Comparison of ENCODE assay signal across 32 cellular contexts in the genomic region with DNA sequence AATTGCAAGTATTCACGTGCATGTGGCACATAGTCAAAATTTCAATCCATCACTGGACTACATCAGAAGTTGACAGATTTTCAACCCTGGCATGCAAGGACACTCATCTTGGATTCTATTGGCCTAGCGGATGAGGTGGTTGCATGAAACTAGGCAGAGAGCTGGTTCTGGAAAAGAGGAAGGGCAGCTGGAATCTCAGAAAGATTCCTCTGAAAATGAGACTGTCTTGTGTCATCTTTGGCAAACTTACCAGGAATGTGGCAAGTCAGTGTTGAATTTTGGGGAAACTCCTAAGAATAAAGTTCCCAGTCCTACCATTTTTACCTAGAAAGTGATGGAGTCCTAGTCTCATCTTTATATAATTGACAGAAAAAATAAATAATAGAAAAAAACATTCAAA.
"Had no signal": no experiment of that assay in that cellular context is flagged by ENCODE, and none has a peak within 500 bp of the region (broad histone marks: within the 10 kb centered on the region; RNA-seq: fewer than 3 reads in every experiment).

No MANE protein-coding gene starts in this region.

- DNase-seq: activated CD4-positive, alpha-beta T cell treated with anti-CD3 and anti-CD28 coated beads for 36 hours; activated CD4-positive, alpha-beta T cell treated with anti-CD3 and anti-CD28 coated beads, Interleukin-2, amount 10 ng/mL, durations not matched to agents 7 days and 5 days; activated CD4-positive, alpha-beta T cell treated with anti-CD3 and anti-CD28 coated beads, Interleukin-2, amount 50 U/mL, for 48 hours; activated CD8-positive, alpha-beta T cell treated with anti-CD3 and anti-CD28 coated beads, Interleukin-2, amount 10 ng/mL, durations not matched to agents 7 days and 5 days; activated gamma-delta T cell; activated naive CD4-positive, alpha-beta T cell treated with Interleukin-2 at 50 U/mL for 16 hours; activated T-cell treated with anti-CD3 and anti-CD28 coated beads, Interleukin-2, amount 50 U/mL, for 24 hours; adrenal gland; body of pancreas; MM.1S; MV-4-11; NCI-H1092; NCI-H146; NCI-H187 treated with DMSO at 0.1 percent for 48 hours; NCI-H2081; NCI-H2171 treated with DMSO at 0.1 percent for 48 hours; NCI-H2227 treated with DMSO at 0.1 percent for 48 hours; NCI-H446 treated with DMSO at 0.1 percent for 48 hours; NCI-H526; NCI-H748 treated with DMSO at 0.1 percent for 48 hours; NK-92 treated with Interleukin-12 subunit alpha and Interleukin-12 subunit beta, amount 100 ng/mL, for 24 hours; PC-9; SIG-M5 had no signal

- H3K27ac ChIP-seq: adrenal gland, body of pancreas, breast epithelium, KMS-11, PC-9, RWPE1, SK-N-MC had no signal

- H3K27me3 Mint-ChIP-seq: activated naive CD4-positive, alpha-beta T cell treated with anti-CD3 and anti-CD28 coated beads, Interleukin-2, amount 50 U/mL, for 24 hours had no signal

- H3K4me3 Mint-ChIP-seq: activated CD4-positive, alpha-beta T cell treated with anti-CD3 and anti-CD28 coated beads for 36 hours; activated CD4-positive, alpha-beta T cell treated with anti-CD3 and anti-CD28 coated beads, Interleukin-2, amount 10 ng/mL, durations not matched to agents 7 days and 5 days; activated CD8-positive, alpha-beta T cell treated with anti-CD3 and anti-CD28 coated beads, Interleukin-2, amount 10 ng/mL, durations not matched to agents 7 days and 5 days; activated naive CD4-positive, alpha-beta T cell treated with anti-CD3 and anti-CD28 coated beads, Interleukin-2, amount 50 U/mL, for 24 hours; activated T-cell treated with anti-CD3 and anti-CD28 coated beads, Interleukin-2, amount 50 U/mL, for 24 hours; WTC11 had no signal

- H3K4me1 Mint-ChIP-seq: activated CD4-positive, alpha-beta T cell treated with anti-CD3 and anti-CD28 coated beads for 36 hours had no signal

- H3K4me1 ChIP-seq: adrenal gland, body of pancreas, breast epithelium had no signal

- H3K9me3 ChIP-seq: adrenal gland, body of pancreas, breast epithelium had no signal

- H3K36me3 Mint-ChIP-seq: activated naive CD4-positive, alpha-beta T cell treated with anti-CD3 and anti-CD28 coated beads, Interleukin-2, amount 50 U/mL, for 24 hours; WTC11 had no signal

- H3K9me3 Mint-ChIP-seq: activated CD4-positive, alpha-beta T cell treated with anti-CD3 and anti-CD28 coated beads, Interleukin-2, amount 10 ng/mL, durations not matched to agents 7 days and 5 days; activated naive CD4-positive, alpha-beta T cell treated with anti-CD3 and anti-CD28 coated beads, Interleukin-2, amount 50 U/mL, for 24 hours; activated T-cell treated with anti-CD3 and anti-CD28 coated beads, Interleukin-2, amount 50 U/mL, for 24 hours; activated T-helper 2 cell treated with anti-CD3 and anti-CD28 coated beads, Interferon-gamma antibody, Interleukin-2, Interleukin-4, amounts not matched to agents 10 μg/mL and 5 μg/mL and 100 μg/mL, durations not matched to agents 14 hours and 24 hours and 36 hours had no signal

- H3K27ac Mint-ChIP-seq: activated CD4-positive, alpha-beta T cell treated with anti-CD3 and anti-CD28 coated beads for 36 hours; activated CD4-positive, alpha-beta T cell treated with anti-CD3 and anti-CD28 coated beads, Interleukin-2, amount 10 ng/mL, durations not matched to agents 7 days and 5 days; activated CD8-positive, alpha-beta T cell treated with anti-CD3 and anti-CD28 coated beads, Interleukin-2, amount 10 ng/mL, durations not matched to agents 7 days and 5 days; activated naive CD4-positive, alpha-beta T cell treated with anti-CD3 and anti-CD28 coated beads, Interleukin-2, amount 50 U/mL, for 24 hours; activated T-cell treated with anti-CD3 and anti-CD28 coated beads, Interleukin-2, amount 50 U/mL, for 24 hours; activated T-helper 2 cell treated with anti-CD3 and anti-CD28 coated beads, Interferon-gamma antibody, Interleukin-2, Interleukin-4, amounts not matched to agents 10 μg/mL and 5 μg/mL and 100 μg/mL, durations not matched to agents 14 hours and 24 hours and 36 hours; WTC11 had no signal

- H3K4me3 ChIP-seq: adrenal gland, body of pancreas, breast epithelium, PC-9, SK-N-MC had no signal

- H3K27me3 ChIP-seq: adrenal gland, body of pancreas, breast epithelium had no signal

- ATAC-seq: activated CD4-positive, alpha-beta T cell treated with anti-CD3 and anti-CD28 coated beads for 36 hours; activated CD4-positive, CD25-positive, alpha-beta regulatory T cell treated with anti-CD3 and anti-CD28 coated beads, Interleukin-2, amount 50 U/mL, for 24 hours; activated CD8-positive, alpha-beta T cell treated with anti-CD3 and anti-CD28 coated beads, Interleukin-2, amount 10 ng/mL, durations not matched to agents 7 days and 5 days; body of pancreas; Right ventricle myocardium inferior; WTC11 had no signal

- H3K36me3 ChIP-seq: adrenal gland, breast epithelium had no signal
